In the genomic region with DNA sequence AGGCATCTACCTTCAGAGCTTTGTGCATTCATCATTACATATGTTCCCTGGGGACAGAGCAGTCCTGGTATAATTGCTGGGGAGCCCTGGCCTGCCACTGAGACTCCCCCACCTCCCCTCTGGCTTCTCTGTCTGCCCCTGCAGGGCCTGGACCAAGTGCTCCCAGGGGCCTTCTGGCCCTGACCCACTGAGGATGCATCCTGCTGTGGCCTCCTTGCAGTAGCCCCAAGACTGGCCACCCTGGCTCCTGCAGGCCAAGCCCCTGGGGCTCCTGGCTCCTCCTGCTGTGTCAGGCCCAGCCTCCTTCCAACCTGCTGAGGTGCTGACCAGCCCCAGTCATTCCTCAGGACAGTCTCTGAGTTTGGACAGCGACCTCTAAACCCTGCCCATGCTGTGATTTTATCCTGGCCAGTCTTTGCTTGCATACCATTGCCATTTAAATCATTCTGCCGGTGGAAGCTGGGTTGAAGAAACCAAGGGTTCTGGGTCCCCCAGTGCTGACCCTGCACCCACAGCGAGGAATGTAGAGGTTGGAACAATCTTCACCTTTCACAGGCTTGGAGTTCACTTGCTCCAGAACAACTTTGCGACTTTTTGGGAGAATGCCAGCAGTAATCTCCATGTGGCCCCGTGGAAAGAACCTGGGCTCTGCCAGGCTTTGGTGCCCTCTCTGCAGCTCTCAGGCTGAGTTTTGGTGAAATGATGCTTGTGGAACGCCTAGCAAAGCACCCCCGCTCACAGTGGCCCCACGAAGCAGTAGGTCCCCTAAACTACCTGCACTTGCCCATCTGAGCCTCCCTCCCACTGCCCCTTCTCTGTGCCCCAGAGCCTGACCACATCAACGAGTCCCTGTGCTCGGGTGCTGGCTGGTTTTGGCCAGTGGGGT, we compare ENCODE assay signal across 17 cellular contexts.
A peak's percentile ranks its signal among the peaks of the same experiment; 100 is the strongest.
DNase-seq lines count a peak whose midpoint lies in the region; ATAC-seq, FAIRE-seq and TF ChIP-seq lines count a peak whose summit lies in the region.
"Had no signal": no experiment of that assay in that cellular context is flagged by ENCODE, and none has a peak within 500 bp of the region (broad histone marks: within the 10 kb centered on the region; RNA-seq: fewer than 3 reads in every experiment).

No MANE protein-coding gene starts in this region.

- in situ Hi-C loops in IMR-90 (cut with MboI; ENCODE audit: low sequenced_read_pairs) (no loop called here), astrocyte of the spinal cord (cut with HindIII; ENCODE audit: low sequenced_read_pairs) (no loop called here)

- H4K20me1 ChIP-seq in IMR-90 (ENCODE audit: insufficient read depth, low read length): no peaks in the 10 kb centered on the region

- no peak overlapping the region for H3K9ac ChIP-seq in IMR-90 (ENCODE audit: low read depth, low read length)

- no peak for TF ChIP-seq CTCF in IMR-90 (conservative IDR thresholded peaks at IDR 0.05; ENCODE audit: low read depth, low read length)
- TF ChIP-seq CTCF in astrocyte of the spinal cord (IDR thresholded peaks at IDR 0.05; ENCODE audit: low read depth, low read length): no peak

- dilution Hi-C loops in IMR-90 (cut with HindIII; ENCODE audit: low sequenced_read_pairs, unreplicated experiment): no loop called here

- peaks cover 10% of the 10 kb centered on the region for H3K27me3 ChIP-seq in IMR-90 (ENCODE audit: control insufficient read depth, insufficient read depth, low read length)

- H2BK5ac ChIP-seq in IMR-90 (ENCODE audit: low read depth, low read length, poor library complexity, severe bottlenecking): no peak overlapping the region

- TF ChIP-seq POLR2A in IMR-90 (IDR thresholded peaks at IDR 0.05; ENCODE audit: low read depth, low read length) (no peak), H54 (IDR thresholded peaks at IDR 0.05; ENCODE audit: low read depth, low read length) (no peak)

- no peak overlapping the region for H3K4me2 ChIP-seq in IMR-90 (ENCODE audit: low read depth, low read length)

- no peak overlapping the region for H2AFZ ChIP-seq in IMR-90 (replicated peaks; ENCODE audit: low read length, poor library complexity)

- H3K9me1 ChIP-seq in IMR-90 (ENCODE audit: insufficient read depth, low read length): peaks cover 10% of the 10 kb centered on the region; the same call in 1 of the 2 replicates

- no peak overlapping the region for H2BK20ac ChIP-seq in IMR-90 (ENCODE audit: low read depth, low read length)

- H3K36me3 ChIP-seq in IMR-90 (ENCODE audit: control insufficient read depth, insufficient read depth, low read length): no peaks in the 10 kb centered on the region

- no peaks in the 10 kb centered on the region for H3K79me1 ChIP-seq in IMR-90 (ENCODE audit: low read depth in 1 of 2, low read length in 2 of 2)

- H4K8ac ChIP-seq in IMR-90 (ENCODE audit: low read depth in 2 of 2, low read length in 2 of 2): no peak overlapping the region

- no peak overlapping the region for H2AK9ac ChIP-seq in IMR-90 (replicated peaks; ENCODE audit: low read depth, low read length, poor library complexity)

- CTCF ChIA-PET in IMR-90 (lab: Yijun Ruan, JAX): no interaction called here

- no CpG with 5 or more reads among the region's 10 CpGs for WGBS in IMR-90 (ENCODE audit: extremely low coverage in 2 of 2, insufficient read length in 1 of 2), 2 experiments

- no peaks in the 10 kb centered on the region for H3K9me3 ChIP-seq in IMR-90 (ENCODE audit: control insufficient read depth, insufficient read depth, low read length)

- no TSS peak for BruUV-seq in IMR-90 (replicated peaks; lab: Mats Ljungman, UMichigan)

- no peak overlapping the region for H2BK15ac ChIP-seq in IMR-90 (ENCODE audit: low read depth, low read length)

- peaks cover 7% of the 10 kb centered on the region; the same call in 1 of the 2 replicates for H3K4me1 ChIP-seq in IMR-90 (ENCODE audit: control insufficient read depth, insufficient read depth, low read length)

- peak; percentile 32 for DNase-seq in Right ventricle myocardium inferior (ENCODE audit: missing footprints)
- DNase-seq in Right ventricle myocardium superior: no peak
- no peak for DNase-seq in IMR-90
- peak; percentile 33 for DNase-seq in astrocyte of the spinal cord (ENCODE audit: low read depth, low spot score)
- DNase-seq in renal cortical epithelial cell (ENCODE audit: low read depth): peak; percentile 13
- DNase-seq in H54 (ENCODE audit: insufficient read length, low spot score): no peak
- no peak for DNase-seq in NCI-H526 (lab: John Stamatoyannopoulos, UW)
- DNase-seq in hepatic stellate cell (ENCODE audit: low spot score): no peak
- DNase-seq: DMS153, EL, H7, MV-4-11, NCI-H1930, NCI-H2171 treated with DMSO at 0.1 percent for 48 hours, NCI-H510A had no signal

- POLR2A ChIA-PET in IMR-90 (lab: Charles Lee; ENCODE audit: unreplicated experiment): no interaction called here

- H3K18ac ChIP-seq in IMR-90 (ENCODE audit: low read depth, low read length): no peak overlapping the region

- no peak overlapping the region for H3K14ac ChIP-seq in IMR-90 (replicated peaks; ENCODE audit: low read depth, low read length)

- H4K91ac ChIP-seq in IMR-90 (ENCODE audit: insufficient read depth, low read depth, low read length): no peak overlapping the region; the same call in 1 of the 2 replicates

- FAIRE-seq in H54 (lab: Jason Lieb, UNC): no peak
- FAIRE-seq: A204.1 had no signal

- H3K4me3 ChIP-seq in IMR-90 (ENCODE audit: insufficient read depth, low read depth, low read length) (no peak overlapping the region), astrocyte of the spinal cord (ENCODE audit: low read depth, low read length) (no peak overlapping the region)

- no peak for TF ChIP-seq RAD21 in IMR-90 (IDR thresholded peaks at IDR 0.05; ENCODE audit: low read length)

- H3K27ac ChIP-seq in IMR-90 (ENCODE audit: insufficient read depth, low read length): no peak overlapping the region
- H3K27ac ChIP-seq: C4-2B had no signal

- H4K5ac ChIP-seq in IMR-90 (ENCODE audit: low read depth, low read length): no peak overlapping the region

- no peak overlapping the region for H3K4ac ChIP-seq in IMR-90 (ENCODE audit: low read depth, low read length)

- no peak overlapping the region for H2BK120ac ChIP-seq in IMR-90 (ENCODE audit: low read depth, low read length)

- H2AK5ac ChIP-seq in IMR-90 (ENCODE audit: low read depth, low read length): no peak overlapping the region

- no peak for ATAC-seq in Right ventricle myocardium inferior
- no peak for ATAC-seq in Right ventricle myocardium superior (ENCODE audit: poor library complexity)
- ATAC-seq in IMR-90 (ENCODE audit: low read depth): peak; percentile 12; the same call in 1 of the 2 replicates

- intact Hi-C loops in Right ventricle myocardium inferior (cut with DNase I) (loop anchor here (5.0 kb wide), 2 partner anchors 84 to 226 kb away; no protein-coding TSS in a partner anchor), Right ventricle myocardium superior (cut with DNase I) (no loop called here), IMR-90 (cut with micrococcal nuclease) (no loop called here)

- H3K23ac ChIP-seq in IMR-90 (ENCODE audit: low read depth, low read length): no peak overlapping the region

- no peak overlapping the region for H3K56ac ChIP-seq in IMR-90 (ENCODE audit: extremely low read depth, insufficient read depth, low read length)

TF ChIP-seq in IMR-90, 13 proteins besides CTCF, POLR2A, EP300 and RAD21:
- no peak for TF ChIP-seq RCOR1 (IDR thresholded peaks at IDR 0.05; ENCODE audit: insufficient replicate concordance, low read length)
- no peak for TF ChIP-seq SMC3 (IDR thresholded peaks at IDR 0.05; ENCODE audit: low read depth, low read length)
- TF ChIP-seq, protein P1, sequence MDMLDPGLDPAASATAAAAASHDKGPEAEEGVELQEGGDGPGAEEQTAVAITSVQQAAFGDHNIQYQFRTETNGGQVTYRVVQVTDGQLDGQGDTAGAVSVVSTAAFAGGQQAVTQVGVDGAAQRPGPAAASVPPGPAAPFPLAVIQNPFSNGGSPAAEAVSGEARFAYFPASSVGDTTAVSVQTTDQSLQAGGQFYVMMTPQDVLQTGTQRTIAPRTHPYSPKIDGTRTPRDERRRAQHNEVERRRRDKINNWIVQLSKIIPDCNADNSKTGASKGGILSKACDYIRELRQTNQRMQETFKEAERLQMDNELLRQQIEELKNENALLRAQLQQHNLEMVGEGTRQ (IDR thresholded peaks at IDR 0.05; ENCODE audit: low read depth, low read length): no peak
- TF ChIP-seq, protein P2, sequence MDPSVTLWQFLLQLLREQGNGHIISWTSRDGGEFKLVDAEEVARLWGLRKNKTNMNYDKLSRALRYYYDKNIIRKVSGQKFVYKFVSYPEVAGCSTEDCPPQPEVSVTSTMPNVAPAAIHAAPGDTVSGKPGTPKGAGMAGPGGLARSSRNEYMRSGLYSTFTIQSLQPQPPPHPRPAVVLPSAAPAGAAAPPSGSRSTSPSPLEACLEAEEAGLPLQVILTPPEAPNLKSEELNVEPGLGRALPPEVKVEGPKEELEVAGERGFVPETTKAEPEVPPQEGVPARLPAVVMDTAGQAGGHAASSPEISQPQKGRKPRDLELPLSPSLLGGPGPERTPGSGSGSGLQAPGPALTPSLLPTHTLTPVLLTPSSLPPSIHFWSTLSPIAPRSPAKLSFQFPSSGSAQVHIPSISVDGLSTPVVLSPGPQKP (IDR thresholded peaks at IDR 0.05; ENCODE audit: borderline replicate concordance, low read depth, low read length): no peak
- TF ChIP-seq RFX5 (IDR thresholded peaks at IDR 0.05; ENCODE audit: low read depth, low read length): no peak
- TF ChIP-seq CEBPB (IDR thresholded peaks at IDR 0.05; ENCODE audit: low read depth, low read length): no peak
- TF ChIP-seq FOS (IDR thresholded peaks at IDR 0.05; ENCODE audit: low read depth, low read length): no peak
- TF ChIP-seq BHLHE40 (IDR thresholded peaks at IDR 0.05; ENCODE audit: low read depth, low read length): no peak
- TF ChIP-seq MAFK (IDR thresholded peaks at IDR 0.05; ENCODE audit: low read depth, low read length): no peak

Comparison
In these comparisons a context has a peak if more than half of its experiments do, and no peak if none do; other contexts are left out.
1. DNase-seq: peak in Right ventricle myocardium inferior (single experiment), astrocyte of the spinal cord (single experiment) and renal cortical epithelial cell (single experiment); none in Right ventricle myocardium superior (single experiment), IMR-90 (single experiment), H54 (single experiment), NCI-H526 (0 of 2) and hepatic stellate cell (single experiment).